ENCODE assay signal across 19 cellular contexts in genomic region chr22:26470807-26471206, GRCh38. TPM values are rescaled to one million over a fixed set of nuclear protein-coding genes. Genes with fewer than 3 reads are reported as not detected.
DNase-seq lines count a peak whose midpoint lies in the region; FAIRE-seq and TF ChIP-seq lines count a peak whose summit lies in the region.
"Had no signal": no experiment of that assay in that cellular context is flagged by ENCODE, and none has a peak within 500 bp of the region (broad histone marks: within the 10 kb centered on the region; RNA-seq: fewer than 3 reads in every experiment).

No MANE protein-coding gene starts in this region.

- no peak overlapping the region for H3K4me3 ChIP-seq in AG04450 (ENCODE audit: low read depth, low read length)
- no peak overlapping the region for H3K4me3 ChIP-seq in SJSA1
- peak overlapping the region in 1 of 3 experiments; percentile 17 for H3K4me3 ChIP-seq in keratinocyte (ENCODE audit: control insufficient read depth in 2 of 3, extremely low read depth in 1 of 3, insufficient read depth in 2 of 3, low read depth in 1 of 3, low read length in 3 of 3)
- no peak overlapping the region for H3K4me3 ChIP-seq in lower leg skin (ENCODE audit: low read depth, poor library complexity, severe bottlenecking)
- H3K4me3 ChIP-seq: GM23338, left lung had no signal

- no peak overlapping the region for H2AFZ ChIP-seq in keratinocyte (ENCODE audit: control insufficient read depth, low read length)
- H2AFZ ChIP-seq: GM23338 had no signal

- H3K36me3 ChIP-seq in SJSA1: peaks cover 80% of the 10 kb centered on the region
- peaks cover 10 to 60% of the 10 kb centered on the region in 2 experiments for H3K36me3 ChIP-seq in keratinocyte (ENCODE audit: control insufficient read depth in 2 of 2, extremely low read depth in 1 of 2, insufficient read depth in 2 of 2, low read length in 2 of 2)

- no peak for TF ChIP-seq CTCF in AG04450 (IDR thresholded peaks at IDR 0.05; ENCODE audit: low read depth, low read length)
- TF ChIP-seq CTCF in keratinocyte (optimal IDR thresholded peaks at IDR 0.05 in 1 of 3, IDR thresholded peaks at IDR 0.05 in 1 of 3, conservative IDR thresholded peaks at IDR 0.05 in 1 of 3; ENCODE audit: extremely low read depth in 1 of 3, insufficient read depth in 2 of 3, low read length in 3 of 3): no peak
- TF ChIP-seq CTCF in lower leg skin (IDR thresholded peaks at IDR 0.05): no peak

- H3K9me3 ChIP-seq in AG04450 (ENCODE audit: control insufficient read depth, insufficient read depth, low read length) (no peaks in the 10 kb centered on the region), SJSA1 (replicated peaks) (no peaks in the 10 kb centered on the region), keratinocyte (ENCODE audit: control insufficient read depth, low read depth, low read length) (no peaks in the 10 kb centered on the region)
- H3K9me3 ChIP-seq: left lung had no signal

- peak overlapping the region; percentile 69 for H3K4me2 ChIP-seq in keratinocyte (ENCODE audit: control insufficient read depth, extremely low read depth, insufficient read depth, low read depth, low read length)
- H3K4me2 ChIP-seq: GM23338 had no signal

- CTCF ChIA-PET in AG04450 (lab: Charles Lee): interaction anchor here (1.1 to 3.2 kb wide), 2 partner anchors 10 to 106 kb away, joined by 3 to 24 read pairs; no protein-coding TSS in a partner anchor

- no peaks in the 10 kb centered on the region for H4K20me1 ChIP-seq in keratinocyte (ENCODE audit: control insufficient read depth, extremely low read depth, insufficient read depth, low read length)

- H3K27ac ChIP-seq in AG04450 (ENCODE audit: low read depth, low read length): peak overlapping the region; percentile 42
- H3K27ac ChIP-seq in SJSA1: peak overlapping the region; percentile 43
- H3K27ac ChIP-seq in keratinocyte (ENCODE audit: control insufficient read depth, insufficient read depth, low read length): peak overlapping the region; percentile 92
- H3K27ac ChIP-seq: left lung had no signal

- FAIRE-seq in keratinocyte (lab: Jason Lieb, UNC): no peak
- FAIRE-seq: GM19239 had no signal

- no peaks in the 10 kb centered on the region for H3K79me2 ChIP-seq in keratinocyte (ENCODE audit: control insufficient read depth, insufficient read depth, low read length)

- no peaks in the 10 kb centered on the region for H3K27me3 ChIP-seq in AG04450 (ENCODE audit: control insufficient read depth, insufficient read depth, low read length)
- H3K27me3 ChIP-seq in SJSA1 (replicated peaks): no peaks in the 10 kb centered on the region
- no peaks in the 10 kb centered on the region for H3K27me3 ChIP-seq in keratinocyte (ENCODE audit: control insufficient read depth, extremely low read depth, insufficient read depth, low read length)
- H3K27me3 ChIP-seq: left lung had no signal

- TF ChIP-seq POLR2A in lower leg skin (IDR thresholded peaks at IDR 0.05): no peak

- H3K9ac ChIP-seq in keratinocyte (ENCODE audit: control insufficient read depth, extremely low read depth, insufficient read depth, low read length): peak overlapping the region; percentile 57

- intact Hi-C loops in lower leg skin (cut with DNase I; ENCODE audit: low total_unique reads): no loop called here
- intact Hi-C loops in posterior cingulate gyrus (cut with DNase I): no loop called here

- WGBS in lower leg skin, 2 donors: 88 to 97% methylated on average over 2 of the region's 2 CpGs

- DNase-seq in AG04450 (ENCODE audit: low read depth, low spot score) (no peak), SJSA1 (ENCODE audit: low read depth in 1 of 2, low spot score in 2 of 2) (no peak), keratinocyte (ENCODE audit: low read depth, low spot score) (no peak), lower leg skin (ENCODE audit: low spot score in 2 of 2) (no peak), SKM-1 (lab: John Stamatoyannopoulos, UW; ENCODE audit: unreplicated experiment) (no peak), posterior cingulate gyrus (no peak)
- DNase-seq: activated CD4-positive, alpha-beta T cell treated with anti-CD3 and anti-CD28 coated beads for 48 hours; activated CD8-positive, alpha-beta memory T cell treated with anti-CD3 and anti-CD28 coated beads, Interleukin-2, amount 50 U/mL, for 48 hours; activated effector memory CD4-positive, alpha-beta T cell treated with anti-CD3 and anti-CD28 coated beads, Interleukin-2, amount 50 U/mL, for 16 hours; CD4-positive, CD25-positive, alpha-beta regulatory T cell; effector CD8-positive, alpha-beta T cell; GDM1; head of caudate nucleus; NCI-H1105; NCI-H2081; NCI-H510A had no signal

- H3K9me1 ChIP-seq in keratinocyte (ENCODE audit: control insufficient read depth, extremely low read depth, insufficient read depth, low read length): peaks cover 2% of the 10 kb centered on the region

- H3K4me1 ChIP-seq in SJSA1 (replicated peaks) (peaks cover 37% of the 10 kb centered on the region), keratinocyte (ENCODE audit: control insufficient read depth, extremely low read depth, insufficient read depth, low read length) (peaks cover 37% of the 10 kb centered on the region)

- dilution Hi-C loops in keratinocyte (cut with MboI; ENCODE audit: extremely low pct_ligation_motif_present, low sequenced_read_pairs): no loop called here

- POLR2A ChIA-PET in AG04450 (lab: Yijun Ruan, JAX): no interaction called here

RNA-seq across cellular contexts. Expression of gene HPS4, which starts 12.8 kb away (rescaled TPM):
- 24.4 and 30.9 TPM in 2 replicates for polyA plus RNA-seq in AG04450 (2011; rRNA removed)
- 26.2 and 36.5 TPM in 2 replicates for polyA minus RNA-seq in AG04450 (2011; rRNA and poly(A)+ RNA removed)
- total RNA-seq in SJSA1 (2014; rRNA removed; shearing (Covaris generic)): 28.9 and 29.5 TPM in 2 replicates
- 15.3 to 21.5 TPM (median 21.3 TPM) in 3 replicates for polyA plus RNA-seq in keratinocyte
- polyA plus RNA-seq in keratinocyte (2011; ENCODE audit: low read depth): 16.5 TPM
- 16.2 and 18.5 TPM in 2 replicates for polyA plus RNA-seq in keratinocyte (2011; cell fraction: cytosol; rRNA removed)
- 49.8 and 53.8 TPM in 2 replicates for polyA plus RNA-seq in keratinocyte (2011; cell fraction: nucleus; rRNA removed)
- polyA plus RNA-seq in keratinocyte (2012; ENCODE audit: low replicate concordance): 15.7 and 19.2 TPM in 2 replicates
- 15.9 to 45.2 TPM (median 27.2 TPM) in 3 replicates for polyA minus RNA-seq in keratinocyte
- 21.3 TPM for polyA minus RNA-seq in keratinocyte (2011; cell fraction: cytosol; rRNA and poly(A)+ RNA removed)
- 23.3 and 29.4 TPM in 2 replicates for polyA minus RNA-seq in keratinocyte (2011; cell fraction: nucleus; rRNA and poly(A)+ RNA removed)
- total RNA-seq in lower leg skin: 10 to 100 TPM; 40.5 to 68.0 (median 47.5) TPM

RNA-seq across cellular contexts. Expression of gene SRRD, which starts 12.9 kb away (rescaled TPM):
- 32.1 and 38.5 TPM in 2 replicates for polyA plus RNA-seq in AG04450 (2011; rRNA removed)
- 15.5 and 24.4 TPM in 2 replicates for polyA minus RNA-seq in AG04450 (2011; rRNA and poly(A)+ RNA removed)
- total RNA-seq in SJSA1 (2014; rRNA removed; shearing (Covaris generic)): 39.6 and 76.4 TPM in 2 replicates
- 30.2 to 45.0 TPM (median 33.0 TPM) in 3 replicates for polyA plus RNA-seq in keratinocyte
- 38.3 TPM for polyA plus RNA-seq in keratinocyte (2011; ENCODE audit: low read depth)
- polyA plus RNA-seq in keratinocyte (2011; cell fraction: cytosol; rRNA removed): 31.4 and 54.5 TPM in 2 replicates
- polyA plus RNA-seq in keratinocyte (2011; cell fraction: nucleus; rRNA removed): 19.2 and 23.8 TPM in 2 replicates
- polyA plus RNA-seq in keratinocyte (2012; ENCODE audit: low replicate concordance): 17.3 and 20.6 TPM in 2 replicates
- 9.2 to 21.2 TPM (median 20.3 TPM) in 3 replicates for polyA minus RNA-seq in keratinocyte
- 6.5 TPM for polyA minus RNA-seq in keratinocyte (2011; cell fraction: cytosol; rRNA and poly(A)+ RNA removed)
- 3.2 and 8.7 TPM in 2 replicates for polyA minus RNA-seq in keratinocyte (2011; cell fraction: nucleus; rRNA and poly(A)+ RNA removed)
- 10 to 100 TPM; 10.3 to 21.5 (median 17.3) TPM for total RNA-seq in lower leg skin

RNA-seq across cellular contexts. Expression of gene TFIP11, which starts 41.5 kb away (rescaled TPM):
- polyA plus RNA-seq in AG04450 (2011; rRNA removed) (30.6 and 34.8 TPM in 2 replicates), keratinocyte (25.7 to 30.3 TPM (median 28.6 TPM) in 3 replicates)
- 37.7 and 44.5 TPM in 2 replicates for polyA minus RNA-seq in AG04450 (2011; rRNA and poly(A)+ RNA removed)
- total RNA-seq in SJSA1 (2014; rRNA removed; shearing (Covaris generic)): 25.3 and 29.5 TPM in 2 replicates
- polyA plus RNA-seq in keratinocyte (2011; ENCODE audit: low read depth): 26.2 TPM
- 18.3 and 19.1 TPM in 2 replicates for polyA plus RNA-seq in keratinocyte (2011; cell fraction: cytosol; rRNA removed)
- polyA plus RNA-seq in keratinocyte (2011; cell fraction: nucleus; rRNA removed): 40.4 and 47.8 TPM in 2 replicates
- 18.9 and 25.1 TPM in 2 replicates for polyA plus RNA-seq in keratinocyte (2012; ENCODE audit: low replicate concordance)
- polyA minus RNA-seq in keratinocyte: 33.6 to 59.6 TPM (median 36.2 TPM) in 3 replicates
- 39.5 TPM for polyA minus RNA-seq in keratinocyte (2011; cell fraction: cytosol; rRNA and poly(A)+ RNA removed)
- 23.4 and 26.6 TPM in 2 replicates for polyA minus RNA-seq in keratinocyte (2011; cell fraction: nucleus; rRNA and poly(A)+ RNA removed)
- total RNA-seq in lower leg skin: 10 to 100 TPM; 29.1 to 55.0 (median 35.7) TPM

RNA-seq across cellular contexts. Expression of gene ASPHD2, which starts 41.7 kb away (rescaled TPM):
- 1.9 TPM in 2 replicates for polyA plus RNA-seq in AG04450 (2011; rRNA removed)
- polyA minus RNA-seq in AG04450 (2011; rRNA and poly(A)+ RNA removed): 1.9 and 2.4 TPM in 2 replicates
- total RNA-seq in SJSA1 (2014; rRNA removed; shearing (Covaris generic)): 0.06 and 0.87 TPM in 2 replicates
- polyA plus RNA-seq in keratinocyte: 3.5 to 4.6 TPM (median 3.6 TPM) in 3 replicates
- polyA plus RNA-seq in keratinocyte (2011; ENCODE audit: low read depth): 1.6 TPM
- polyA plus RNA-seq in keratinocyte (2011; cell fraction: cytosol; rRNA removed): 3.0 and 3.3 TPM in 2 replicates
- polyA plus RNA-seq in keratinocyte (2011; cell fraction: nucleus; rRNA removed): 4.5 and 5.3 TPM in 2 replicates
- polyA plus RNA-seq in keratinocyte (2012; ENCODE audit: low replicate concordance): 4.7 and 5.2 TPM in 2 replicates
- 4.0 to 7.9 TPM (median 4.2 TPM) in 3 replicates for polyA minus RNA-seq in keratinocyte
- polyA minus RNA-seq in keratinocyte (2011; cell fraction: cytosol; rRNA and poly(A)+ RNA removed): 7.1 TPM
- polyA minus RNA-seq in keratinocyte (2011; cell fraction: nucleus; rRNA and poly(A)+ RNA removed): 4.0 TPM in 2 replicates
- total RNA-seq in lower leg skin: 10 to 100 TPM; 18.8 to 31.4 (median 22.2) TPM

Comparison
In these comparisons a context has a peak if more than half of its experiments do, and no peak if none do; other contexts are left out.
1. H3K27ac ChIP-seq: peak in every context shown above with its lines; median percentile 92 in keratinocyte; 43 in SJSA1; 42 in AG04450.